In genomic region chr12:65343801-65344200, GRCh38 we compare ENCODE assay signal across 18 cellular contexts.
A peak's percentile ranks its signal among the peaks of the same experiment; 100 is the strongest.
DNase-seq lines count a peak whose midpoint lies in the region; FAIRE-seq and TF ChIP-seq lines count a peak whose summit lies in the region.
"Had no signal": no experiment of that assay in that cellular context is flagged by ENCODE, and none has a peak within 500 bp of the region (broad histone marks: within the 10 kb centered on the region; RNA-seq: fewer than 3 reads in every experiment).

No MANE protein-coding gene starts in this region.

- H2BK20ac ChIP-seq in H1 (ENCODE audit: low read length), result no peak overlapping the region

- no peak overlapping the region for H4K8ac ChIP-seq in H1 (ENCODE audit: extremely low read depth, insufficient read depth, low read length)

- no peaks in the 10 kb centered on the region for H3K36me3 Mint-ChIP-seq in activated naive CD8-positive, alpha-beta T cell treated with anti-CD3 and anti-CD28 coated beads for 36 hours
- H3K36me3 Mint-ChIP-seq: CD8-positive, alpha-beta T cell had no signal

- no peak overlapping the region for H3K27ac ChIP-seq in H1 (ENCODE audit: low read depth, low read length)
- H3K27ac ChIP-seq: A549, C4-2B, GM23248 had no signal

- no peak overlapping the region for H3K14ac ChIP-seq in H1 (ENCODE audit: insufficient read length)

- no peak for TF ChIP-seq RAD21 in H1 (IDR thresholded peaks at IDR 0.05 in 1 of 2, conservative IDR thresholded peaks at IDR 0.05 in 1 of 2; ENCODE audit: low read depth in 2 of 2, low read length in 2 of 2)

- H3K23me2 ChIP-seq in H1 (ENCODE audit: low read depth, low read length), result no peaks in the 10 kb centered on the region

- H3K4me1 Mint-ChIP-seq in activated naive CD8-positive, alpha-beta T cell treated with anti-CD3 and anti-CD28 coated beads for 36 hours, result no peaks in the 10 kb centered on the region

- no peak overlapping the region for H3K4ac ChIP-seq in H1 (replicated peaks; ENCODE audit: insufficient read length, low read depth, low read length)

- H3K27me3 Mint-ChIP-seq in activated naive CD8-positive, alpha-beta T cell treated with anti-CD3 and anti-CD28 coated beads for 36 hours, result peaks cover 3% of the 10 kb centered on the region

- 91% methylated on average over 1 of the region's 1 CpG; no CpG with 5 or more reads in 1 of the 2 experiments for WGBS in H1 (ENCODE audit: extremely low coverage in 1 of 2, insufficient coverage in 1 of 2, insufficient read length in 1 of 2, insufficient replicate concordance in 2 of 2, low coverage in 1 of 2, low lambda C conversion rate in 2 of 2, missing lambda C conversion rate in 1 of 2), 2 experiments

- H3K4me1 ChIP-seq in H1 (replicated peaks in 1 of 4; ENCODE audit: control insufficient read depth in 3 of 4, insufficient read depth in 4 of 4, low read length in 3 of 4), result no peaks in the 10 kb centered on the region
- H3K4me1 ChIP-seq: A549, BE2C, HAP-1 had no signal

- FAIRE-seq in G401.6 (lab: Jason Lieb, UNC) (peak; percentile 98), H1 (lab: Jason Lieb, UNC) (no peak)
- FAIRE-seq: A549, GM18507, K562 had no signal

- H3K79me2 ChIP-seq in H1 (ENCODE audit: control insufficient read depth in 1 of 2, insufficient read depth in 2 of 2, low read length in 2 of 2), result no peaks in the 10 kb centered on the region

- H3K9ac ChIP-seq in H1 (replicated peaks in 1 of 4; ENCODE audit: extremely low read depth in 1 of 4, low read depth in 3 of 4, low read length in 3 of 4), result no peak overlapping the region
- H3K9ac ChIP-seq: GM23248 had no signal

- H2BK12ac ChIP-seq in H1 (ENCODE audit: low read depth, low read length), result no peak overlapping the region

- DNase-seq in NCI-H774 (lab: John Stamatoyannopoulos, UW) (peak; percentile 1), H1 (ENCODE audit: low read depth in 1 of 2, low spot score in 2 of 2) (no peak), retinal pigment epithelial cell (ENCODE audit: low read depth) (peak; percentile 76), NCI-H2081 (lab: John Stamatoyannopoulos, UW) (no peak), H7 (no peak), T-helper 9 cell (no peak)
- DNase-seq in activated naive CD8-positive, alpha-beta T cell treated with anti-CD3 and anti-CD28 coated beads for 36 hours, result no peak
- DNase-seq: BE2C; CD8-positive, alpha-beta T cell; COR-L47; DND-41; GM23248 had no signal

- H3K56ac ChIP-seq in H1 (replicated peaks; ENCODE audit: insufficient read length, low read depth, low read length), result no peak overlapping the region

- no peak overlapping the region for H3K18ac ChIP-seq in H1 (ENCODE audit: extremely low read depth, low read length)

- H2AFZ ChIP-seq in H1 (ENCODE audit: low read length), result 0 out of 2 replicates have a peak overlapping the region, but pooled peaks have one; percentile 40
- H2AFZ ChIP-seq: GM23248 had no signal

- no peak overlapping the region for H3K4me3 Mint-ChIP-seq in activated naive CD8-positive, alpha-beta T cell treated with anti-CD3 and anti-CD28 coated beads for 36 hours
- H3K4me3 Mint-ChIP-seq: CD8-positive, alpha-beta T cell had no signal

- H3K36me3 ChIP-seq in H1 (ENCODE audit: control insufficient read depth in 2 of 4, insufficient read depth in 4 of 4, low read length in 3 of 4) (no peaks in the 10 kb centered on the region), H7 (replicated peaks; ENCODE audit: control insufficient read depth, insufficient read depth, low read length) (no peaks in the 10 kb centered on the region)
- H3K36me3 ChIP-seq: BE2C, HAP-1 had no signal

- no peak overlapping the region for H4K91ac ChIP-seq in H1 (replicated peaks; ENCODE audit: insufficient read length, low read length)

- H3K9me3 Mint-ChIP-seq in activated naive CD8-positive, alpha-beta T cell treated with anti-CD3 and anti-CD28 coated beads for 36 hours, result peaks cover 4% of the 10 kb centered on the region

- H3K4me3 ChIP-seq in H1 (ENCODE audit: extremely low read depth in 1 of 4, insufficient read depth in 2 of 4, low read depth in 3 of 4, low read length in 4 of 4), result no peak overlapping the region
- H3K4me3 ChIP-seq in retinal pigment epithelial cell (ENCODE audit: low read length), result no peak overlapping the region
- no peak overlapping the region for H3K4me3 ChIP-seq in H7 (ENCODE audit: insufficient read depth, low read depth, low read length)
- H3K4me3 ChIP-seq: A549, GM23248, HAP-1, K562 had no signal

- H2AK5ac ChIP-seq in H1 (ENCODE audit: low read depth, low read length), result no peak overlapping the region

- H2BK5ac ChIP-seq in H1 (ENCODE audit: low read depth, low read length), result no peak overlapping the region

- H3K4me2 ChIP-seq in H1 (ENCODE audit: insufficient read depth in 1 of 2, low read depth in 2 of 2, low read length in 2 of 2), result no peak overlapping the region
- H3K4me2 ChIP-seq: A549 had no signal

- H4K20me1 ChIP-seq in H1 (replicated peaks in 1 of 2; ENCODE audit: control insufficient read depth in 1 of 2, insufficient read depth in 2 of 2, low read length in 2 of 2), result no peaks in the 10 kb centered on the region

- no peak for TF ChIP-seq EP300 in H1 (IDR thresholded peaks at IDR 0.05; ENCODE audit: borderline replicate concordance in 1 of 2, low read depth in 2 of 2, low read length in 2 of 2)

- no peak for TF ChIP-seq POLR2A in H1 (IDR thresholded peaks at IDR 0.05; ENCODE audit: control extremely low read depth in 1 of 2, low read depth in 2 of 2, low read length in 2 of 2)

- POLR2A ChIA-PET in H1 (lab: Charles Lee; ENCODE audit: partially characterized antibody), result interaction anchor here (0.6 kb wide), 1 partner anchor 644 kb away, joined by 3 read pairs; no protein-coding TSS in a partner anchor

- no peak overlapping the region for H3K23ac ChIP-seq in H1 (ENCODE audit: insufficient read length)

- TF ChIP-seq CTCF in H1 (IDR thresholded peaks at IDR 0.05; ENCODE audit: control extremely low read depth in 1 of 3, insufficient read depth in 1 of 3, low read depth in 1 of 3, low read length in 3 of 3) (no peak), retinal pigment epithelial cell (conservative IDR thresholded peaks at IDR 0.05; ENCODE audit: low read depth, low read length) (no peak)

- no peak overlapping the region for H3K27ac Mint-ChIP-seq in activated naive CD8-positive, alpha-beta T cell treated with anti-CD3 and anti-CD28 coated beads for 36 hours
- H3K27ac Mint-ChIP-seq: CD8-positive, alpha-beta T cell had no signal

- CTCF ChIA-PET in H1 (lab: Charles Lee; ENCODE audit: partially characterized antibody), result interaction anchor here (1.1 kb wide), 1 partner anchor 452 kb away, joined by 4 read pairs; no protein-coding TSS in a partner anchor

- H2BK15ac ChIP-seq in H1 (ENCODE audit: low read length), result no peak overlapping the region

- no peaks in the 10 kb centered on the region for H3K79me1 ChIP-seq in H1 (ENCODE audit: low read depth, low read length)

- H2BK120ac ChIP-seq in H1 (replicated peaks; ENCODE audit: low read depth, low read length), result no peak overlapping the region

- no peak overlapping the region for H4K5ac ChIP-seq in H1 (ENCODE audit: insufficient read length, low read depth, low read length)

- H3K27me3 ChIP-seq in H1 (replicated peaks in 1 of 4; ENCODE audit: control insufficient read depth in 3 of 4, extremely low read depth in 1 of 4, insufficient read depth in 3 of 4, low read length in 3 of 4), result no peaks in the 10 kb centered on the region
- no peaks in the 10 kb centered on the region for H3K27me3 ChIP-seq in H7 (ENCODE audit: control insufficient read depth, insufficient read depth, low read length)
- H3K27me3 ChIP-seq: BE2C had no signal

- H3K9me3 ChIP-seq in H1 (ENCODE audit: insufficient read depth in 2 of 2, low read depth in 1 of 2, low read length in 1 of 2), result no peaks in the 10 kb centered on the region
- H3K9me3 ChIP-seq: A549, BE2C, HAP-1 had no signal

TF ChIP-seq in H1, 55 proteins besides CTCF, POLR2A, EP300 and RAD21:
- TF ChIP-seq SIN3A (conservative IDR thresholded peaks at IDR 0.05 in 1 of 2, IDR thresholded peaks at IDR 0.05 in 1 of 2; ENCODE audit: low read depth in 1 of 2, low read length in 2 of 2) (no peak), E2F6 (IDR thresholded peaks at IDR 0.05) (no peak), PHF8 (conservative IDR thresholded peaks at IDR 0.05; ENCODE audit: low read depth, low read length) (no peak), GABPA (IDR thresholded peaks at IDR 0.05; ENCODE audit: borderline replicate concordance, insufficient read depth, low read length) (no peak), TAF1 (IDR thresholded peaks at IDR 0.05; ENCODE audit: low read depth, low read length) (no peak), SP4 (IDR thresholded peaks at IDR 0.05; ENCODE audit: low read length) (no peak)

Comparison
In these comparisons a context has a peak if more than half of its experiments do, and no peak if none do; other contexts are left out.
1. DNase-seq: peak in NCI-H774 (single experiment) and retinal pigment epithelial cell (single experiment); none in H1 (0 of 2), NCI-H2081 (0 of 2), H7 (single experiment), activated naive CD8-positive, alpha-beta T cell treated with anti-CD3 and anti-CD28 coated beads for 36 hours (single experiment) and T-helper 9 cell (single experiment).